In genomic region chr3:99637381-99638111, GRCh38 we compare ENCODE assay signal across 8 cellular contexts. TPM values are rescaled to one million over a fixed set of nuclear protein-coding genes. Genes with fewer than 3 reads are reported as not detected.
DNase-seq lines count a peak whose midpoint lies in the region; ATAC-seq and TF ChIP-seq lines count a peak whose summit lies in the region.

No MANE protein-coding gene starts in this region.

- peaks cover 6% of the 10 kb centered on the region for H3K4me1 ChIP-seq in hepatocyte (ENCODE audit: insufficient read depth)
- peaks cover 0 to 10% (median 5%) of the 10 kb centered on the region in 4 donors for H3K4me1 ChIP-seq in sigmoid colon
- no peaks in the 10 kb centered on the region for H3K4me1 ChIP-seq in Karpas-422 (ENCODE audit: low read length)

- no peak overlapping the region for H3K9ac ChIP-seq in Karpas-422 (ENCODE audit: low read length)

- TF ChIP-seq POLR2A in sigmoid colon (IDR thresholded peaks at IDR 0.05): no peak

- no peaks in the 10 kb centered on the region for H3K9me3 Mint-ChIP-seq in activated T-helper 17 cell treated with anti-CD3 and anti-CD28 coated beads, Interleukin-2, amount 50 U/mL, for 72 hours

- H3K27ac ChIP-seq in hepatocyte (no peak overlapping the region), sigmoid colon (peak overlapping the region; percentile 85 to 94 (median 89)), Karpas-422 (ENCODE audit: low read length) (no peak overlapping the region)

- DNase-seq in HCEC 1CT (peak; percentile 92), hepatocyte (ENCODE audit: low spot score) (no peak), sigmoid colon (no peak), Karpas-422 (no peak)

- H3K27me3 Mint-ChIP-seq in activated T-helper 17 cell treated with anti-CD3 and anti-CD28 coated beads, Interleukin-2, amount 50 U/mL, for 72 hours: peaks cover 62% of the 10 kb centered on the region

- no peaks in the 10 kb centered on the region for H3K9me2 ChIP-seq in hepatocyte (replicated peaks; ENCODE audit: insufficient read depth)
- no peaks in the 10 kb centered on the region for H3K9me2 ChIP-seq in Karpas-422 (replicated peaks; ENCODE audit: insufficient read depth, low read length)

- H3K36me3 Mint-ChIP-seq in activated T-helper 17 cell treated with anti-CD3 and anti-CD28 coated beads, Interleukin-2, amount 50 U/mL, for 72 hours (ENCODE audit: low read depth): no peaks in the 10 kb centered on the region

- H3K4me3 Mint-ChIP-seq in activated T-helper 17 cell treated with anti-CD3 and anti-CD28 coated beads, Interleukin-2, amount 50 U/mL, for 72 hours: peak overlapping the region; percentile 59

- H3K4me2 ChIP-seq in hepatocyte: peak overlapping the region; percentile 96
- no peak overlapping the region for H3K4me2 ChIP-seq in Karpas-422 (ENCODE audit: low read depth, low read length, poor library complexity, severe bottlenecking)

- no peak for TF ChIP-seq EP300 in sigmoid colon (IDR thresholded peaks at IDR 0.05)

- H4K20me1 ChIP-seq in hepatocyte (ENCODE audit: insufficient read depth, poor library complexity, severe bottlenecking): no peaks in the 10 kb centered on the region
- H4K20me1 ChIP-seq in Karpas-422 (ENCODE audit: insufficient read depth, low read depth, low read length): no peaks in the 10 kb centered on the region

- H3K27ac Mint-ChIP-seq in activated T-helper 17 cell treated with anti-CD3 and anti-CD28 coated beads, Interleukin-2, amount 50 U/mL, for 72 hours: no peak overlapping the region

- H3K4me1 Mint-ChIP-seq in activated T-helper 17 cell treated with anti-CD3 and anti-CD28 coated beads, Interleukin-2, amount 50 U/mL, for 72 hours: peaks cover 15% of the 10 kb centered on the region

- H3K9me3 ChIP-seq in hepatocyte (ENCODE audit: low read depth) (no peaks in the 10 kb centered on the region), sigmoid colon (no peaks in the 10 kb centered on the region), Karpas-422 (ENCODE audit: low read length) (no peaks in the 10 kb centered on the region)

- H3K36me3 ChIP-seq in hepatocyte (replicated peaks; ENCODE audit: insufficient read depth, low read depth): no peaks in the 10 kb centered on the region
- no peaks in the 10 kb centered on the region for H3K36me3 ChIP-seq in sigmoid colon
- H3K36me3 ChIP-seq in Karpas-422 (ENCODE audit: insufficient read depth, low read length): no peaks in the 10 kb centered on the region

- WGBS in hepatocyte (ENCODE audit: low lambda C conversion rate, missing lambda C conversion rate): 2% methylated on average over 22 of the region's 22 CpGs
- 2 to 4% methylated on average over 22 of the region's 22 CpGs for WGBS in sigmoid colon, 2 donors

- H2AFZ ChIP-seq in hepatocyte (peak overlapping the region; percentile 44), Karpas-422 (ENCODE audit: low read length) (no peak overlapping the region)

- no peak for TF ChIP-seq CTCF in hepatocyte (IDR thresholded peaks at IDR 0.05; ENCODE audit: poor library complexity)
- peak in 2 of 4 experiments; percentile 6 to 10 for TF ChIP-seq CTCF in sigmoid colon (IDR thresholded peaks at IDR 0.05)

- peak; percentile 76 for ATAC-seq in activated T-helper 17 cell treated with anti-CD3 and anti-CD28 coated beads, Interleukin-2, amount 50 U/mL, for 72 hours (replicated peaks)
- ATAC-seq in HG02885 (IDR thresholded peaks at IDR 0.05; ENCODE audit: poor library complexity, unreplicated experiment) (no peak), HG03521 (IDR thresholded peaks at IDR 0.05; ENCODE audit: unreplicated experiment) (no peak), HG02970 (IDR thresholded peaks at IDR 0.05; ENCODE audit: low FRiP score, unreplicated experiment) (no peak)

- H3K79me2 ChIP-seq in hepatocyte (no peaks in the 10 kb centered on the region), Karpas-422 (ENCODE audit: low read length) (no peaks in the 10 kb centered on the region)

- H3K4me3 ChIP-seq in hepatocyte: peak overlapping the region; percentile 4
- H3K4me3 ChIP-seq in sigmoid colon: peak overlapping the region; percentile 43 to 67 (median 62)
- H3K4me3 ChIP-seq in Karpas-422 (ENCODE audit: low read length): no peak overlapping the region

- intact Hi-C loops in sigmoid colon (cut with DNase I): loop anchor here (5.0 kb wide), 3 partner anchors 115 to 625 kb away; partner anchors contain the start of gene TBC1D23

- H3K27me3 ChIP-seq in hepatocyte (peaks cover 86% of the 10 kb centered on the region), sigmoid colon (no peaks in the 10 kb centered on the region), Karpas-422 (ENCODE audit: low read length) (no peaks in the 10 kb centered on the region)

RNA-seq across cellular contexts. Expression of gene COL8A1, which starts 0.8 kb away (rescaled TPM):
- under 1 TPM in 1 of 2 donors, not detected in 1; 0.09 TPM for total RNA-seq in activated T-helper 17 cell treated with anti-CD3 and anti-CD28 coated beads, Interleukin-2, amount 50 U/mL, for 72 hours
- total RNA-seq in hepatocyte (1.0 and 2.4 TPM in 2 replicates), sigmoid colon (10 to 100 TPM; 15.3 to 39.6 (median 18.3) TPM)
- polyA plus RNA-seq in hepatocyte (0.41 and 0.61 TPM in 2 replicates), sigmoid colon (1 to 10 TPM in 1 of 3 donors, under 1 TPM in 2; 0.23 to 2.2 (median 0.60) TPM)
- not detected in 2 replicates for total RNA-seq in Karpas-422 (2014; rRNA removed; shearing (Covaris generic); ENCODE audit: low replicate concordance)

Comparison
In these comparisons a context has a peak if more than half of its experiments do, and no peak if none do; other contexts are left out.
1. H3K27ac ChIP-seq: peak in sigmoid colon (4 of 4); none in hepatocyte (single experiment) and Karpas-422 (single experiment).